8 cellular contexts compared by ENCODE assay signal in genomic region chr2:211157856-211158463, GRCh38.
A peak's percentile ranks its signal among the peaks of the same experiment; 100 is the strongest.
DNase-seq lines count a peak whose midpoint lies in the region; ATAC-seq lines count a peak whose summit lies in the region.

No MANE protein-coding gene starts in this region.

- H3K4ac ChIP-seq in mesendoderm (ENCODE audit: low read depth, low read length), result no peak overlapping the region

- H3K4me2 ChIP-seq in mesendoderm (ENCODE audit: low read length), result no peak overlapping the region

- H3K27me3 ChIP-seq in mesendoderm (ENCODE audit: insufficient read depth, low read length, poor library complexity), result no peaks in the 10 kb centered on the region

- no peak overlapping the region for H3K9ac ChIP-seq in mesendoderm (ENCODE audit: low read length)

- H2BK15ac ChIP-seq in mesendoderm (replicated peaks; ENCODE audit: low read depth), result no peak overlapping the region

- H3K23ac ChIP-seq in mesendoderm (ENCODE audit: low read length), result no peak overlapping the region

- no peak overlapping the region for H3K4me3 ChIP-seq in mesendoderm (ENCODE audit: low read length)

- H3K56ac ChIP-seq in mesendoderm (ENCODE audit: low read length), result no peak overlapping the region

- no peak overlapping the region for H3K18ac ChIP-seq in mesendoderm (ENCODE audit: low read length)

- no peak overlapping the region for H2AK5ac ChIP-seq in mesendoderm (ENCODE audit: low read length)

- no peaks in the 10 kb centered on the region for H3K79me1 ChIP-seq in mesendoderm (ENCODE audit: low read length)

- no peak overlapping the region for H2BK5ac ChIP-seq in mesendoderm (ENCODE audit: low read length)

- H3K27ac ChIP-seq in mesendoderm (ENCODE audit: low read depth, low read length), result no peak overlapping the region

- ATAC-seq in GM19351 (IDR thresholded peaks at IDR 0.05; ENCODE audit: unreplicated experiment), result peak; percentile 100
- ATAC-seq in HG03378 (IDR thresholded peaks at IDR 0.05; ENCODE audit: unreplicated experiment), result peak; percentile 99

- no peaks in the 10 kb centered on the region for H3K79me2 ChIP-seq in mesendoderm (ENCODE audit: control insufficient read depth, insufficient read depth, low read length)

- DNase-seq in CD1c-positive myeloid dendritic cell (ENCODE audit: extremely low spot score) (peak; percentile 71), NCI-H69 (lab: John Stamatoyannopoulos, UW) (peak; percentile 71), mesendoderm (peak; percentile 72)
- peak; percentile 45 to 55 for DNase-seq in activated CD4-positive, alpha-beta T cell treated with anti-CD3 and anti-CD28 coated beads, Interleukin-2, amount 50 U/mL, for 4 hours
- DNase-seq in effector CD8-positive, alpha-beta T cell (lab: John Stamatoyannopoulos, UW), result peak; percentile 39
- peak; percentile 13 to 59 for DNase-seq in stimulated activated CD8-positive, alpha-beta memory T cell treated with anti-CD3 and anti-CD28 coated beads, Interleukin-4, amount 100 ng/mL, for 4 hours (ENCODE audit: low read depth in 2 of 2, low spot score in 1 of 2)

- no peak overlapping the region for H4K5ac ChIP-seq in mesendoderm (ENCODE audit: low read length)

- WGBS in mesendoderm (ENCODE audit: extremely low coverage, insufficient coverage, low lambda C conversion rate), result no CpG with 5 or more reads among the region's 5 CpGs

- H3K4me1 ChIP-seq in mesendoderm (ENCODE audit: control insufficient read depth, low read depth, low read length), result no peaks in the 10 kb centered on the region

- no peak overlapping the region for H4K8ac ChIP-seq in mesendoderm (ENCODE audit: low read depth, low read length)

- no peak overlapping the region for H2BK120ac ChIP-seq in mesendoderm (ENCODE audit: low read depth, low read length)

- no peaks in the 10 kb centered on the region for H3K36me3 ChIP-seq in mesendoderm (ENCODE audit: control insufficient read depth, insufficient read depth, low read length)
